In the genomic region with DNA sequence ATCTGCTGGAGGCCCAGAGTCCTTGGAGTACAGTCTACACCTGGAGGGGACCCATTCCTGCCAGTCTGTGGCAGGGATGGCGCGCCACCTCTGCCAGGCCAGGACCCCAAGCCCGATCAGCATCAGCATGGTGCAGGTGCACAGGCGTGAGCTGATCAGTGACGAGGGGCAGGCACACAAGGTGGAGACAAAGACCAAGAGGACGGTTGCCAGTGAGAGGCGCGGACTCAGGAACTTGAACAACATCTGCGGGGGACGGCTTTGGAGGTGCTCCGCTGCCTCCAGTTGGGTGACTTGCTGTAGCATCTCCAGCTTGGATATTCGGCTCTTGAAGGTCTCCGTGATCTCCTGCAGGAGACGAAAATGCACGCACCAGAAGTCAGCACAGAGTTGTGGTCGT, we compare ENCODE assay signal across 2 cellular contexts. TPM values are rescaled to one million over a fixed set of nuclear protein-coding genes. Genes with fewer than 3 reads are reported as not detected.
"Had no signal": no experiment of that assay in that cellular context is flagged by ENCODE, and none has a peak within 500 bp of the region (broad histone marks: within the 10 kb centered on the region; RNA-seq: fewer than 3 reads in every experiment).

No MANE protein-coding gene starts in this region.

RNA-seq across cellular contexts. Expression of a gene that starts 14.1 kb away (rescaled TPM):
- total RNA-seq: G401, GM12878 had no signal
- polyA plus RNA-seq: GM12878 had no signal

RNA-seq across cellular contexts. Expression of a gene that starts 23.8 kb away (rescaled TPM):
- total RNA-seq: G401, GM12878 had no signal
- polyA plus RNA-seq: GM12878 had no signal

RNA-seq across cellular contexts. Expression of a gene that starts 51.2 kb away (rescaled TPM):
- total RNA-seq: G401, GM12878 had no signal
- polyA plus RNA-seq: GM12878 had no signal
